Comparison of ENCODE assay signal across 16 cellular contexts in the genomic region with DNA sequence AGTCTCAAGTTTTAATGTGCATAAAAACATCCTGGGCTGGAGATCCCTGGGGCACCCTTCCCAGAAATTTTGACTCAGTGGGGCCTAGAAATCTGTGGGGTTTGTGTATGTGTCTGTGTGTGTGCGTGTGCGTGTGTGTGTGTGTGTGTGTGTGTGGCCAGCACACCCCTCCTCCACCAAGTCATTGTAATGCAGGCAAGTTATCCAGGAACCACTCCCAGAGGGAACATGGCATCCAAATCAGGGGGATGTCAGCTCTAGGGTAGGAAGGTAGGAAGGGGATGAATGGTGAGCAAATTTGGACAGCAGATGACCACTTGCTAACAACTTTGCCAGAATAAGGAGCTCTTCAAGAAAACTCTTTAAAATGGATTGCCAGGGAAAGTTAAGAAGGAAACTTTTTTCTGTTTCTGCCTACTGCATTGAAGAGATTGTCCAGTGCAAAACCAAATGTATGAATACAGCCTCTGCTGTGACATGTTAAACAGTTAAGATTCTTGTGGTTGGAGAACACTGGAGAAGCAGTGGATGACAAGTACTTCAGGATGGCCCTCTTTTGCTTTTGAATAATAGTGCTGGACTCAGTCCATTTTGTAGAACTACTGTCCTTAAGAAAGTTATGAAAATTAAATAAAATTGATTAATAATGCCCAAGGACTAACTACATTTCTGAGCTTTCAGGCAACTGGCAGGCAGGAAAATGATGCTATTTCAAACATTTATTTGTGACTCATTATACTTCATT. TPM values are rescaled to one million over a fixed set of nuclear protein-coding genes. Genes with fewer than 3 reads are reported as not detected.
DNase-seq lines count a peak whose midpoint lies in the region; ATAC-seq and TF ChIP-seq lines count a peak whose summit lies in the region.
"Had no signal": no experiment of that assay in that cellular context is flagged by ENCODE, and none has a peak within 500 bp of the region (broad histone marks: within the 10 kb centered on the region; RNA-seq: fewer than 3 reads in every experiment).

No MANE protein-coding gene starts in this region.

- H3K4me3 ChIP-seq in MG63, result no peak overlapping the region
- H3K4me3 ChIP-seq: left ventricle myocardium inferior had no signal

- TF ChIP-seq CTCF in osteocyte (IDR thresholded peaks at IDR 0.05) (no peak), progenitor cell of endocrine pancreas (IDR thresholded peaks at IDR 0.05; ENCODE audit: unreplicated experiment) (no peak)

- H3K27ac Mint-ChIP-seq in osteocyte (ENCODE audit: unreplicated experiment), result peak overlapping the region; percentile 25
- no peak overlapping the region for H3K27ac Mint-ChIP-seq in progenitor cell of endocrine pancreas
- no peak overlapping the region for H3K27ac Mint-ChIP-seq in activated CD8-positive, alpha-beta memory T cell treated with anti-CD3 and anti-CD28 coated beads, Interleukin-2, amount 10 ng/mL, durations not matched to agents 7 days and 5 days
- H3K27ac Mint-ChIP-seq: T-helper 1 cell treated with Interleukin-12 subunit alpha and Interleukin-12 subunit beta and Interleukin-4 antibody, amounts not matched to agents 30 μg/mL and 1 μg/mL, for 36 hours had no signal

- H3K9me3 Mint-ChIP-seq in osteocyte (ENCODE audit: unreplicated experiment), result no peaks in the 10 kb centered on the region
- H3K9me3 Mint-ChIP-seq in progenitor cell of endocrine pancreas (ENCODE audit: low read depth), result no peaks in the 10 kb centered on the region
- H3K9me3 Mint-ChIP-seq in activated CD8-positive, alpha-beta memory T cell treated with anti-CD3 and anti-CD28 coated beads, Interleukin-2, amount 10 ng/mL, durations not matched to agents 7 days and 5 days (ENCODE audit: low read depth), result no peaks in the 10 kb centered on the region
- H3K9me3 Mint-ChIP-seq: T-helper 1 cell treated with Interleukin-12 subunit alpha and Interleukin-12 subunit beta and Interleukin-4 antibody, amounts not matched to agents 30 μg/mL and 1 μg/mL, for 36 hours had no signal

- no peak for ATAC-seq in activated CD8-positive, alpha-beta memory T cell treated with anti-CD3 and anti-CD28 coated beads, Interleukin-2, amount 10 ng/mL, durations not matched to agents 7 days and 5 days

- H3K9me3 ChIP-seq in MG63, result no peaks in the 10 kb centered on the region
- H3K9me3 ChIP-seq: left ventricle myocardium inferior had no signal

- H3K36me3 ChIP-seq in MG63, result 0 out of 2 replicates have a peak, but pooled peaks cover 4% of the 10 kb centered on the region
- H3K36me3 ChIP-seq: left ventricle myocardium inferior had no signal

- H3K4me3 Mint-ChIP-seq in osteocyte (ENCODE audit: unreplicated experiment) (no peak overlapping the region), progenitor cell of endocrine pancreas (ENCODE audit: low read depth) (no peak overlapping the region)
- no peak overlapping the region for H3K4me3 Mint-ChIP-seq in activated CD8-positive, alpha-beta memory T cell treated with anti-CD3 and anti-CD28 coated beads, Interleukin-2, amount 10 ng/mL, durations not matched to agents 7 days and 5 days
- H3K4me3 Mint-ChIP-seq: T-helper 1 cell treated with Interleukin-12 subunit alpha and Interleukin-12 subunit beta and Interleukin-4 antibody, amounts not matched to agents 30 μg/mL and 1 μg/mL, for 36 hours had no signal

- peak; percentile 54 for DNase-seq in GM03348 (ENCODE audit: low spot score)
- peak; percentile 32 for DNase-seq in MG63
- DNase-seq in dedifferentiated amniotic fluid mesenchymal stem cell (ENCODE audit: extremely low spot score), result peak; percentile 56
- no peak for DNase-seq in osteocyte (ENCODE audit: extremely low spot score, unreplicated experiment)
- no peak for DNase-seq in central memory CD4-positive, alpha-beta T cell
- DNase-seq in progenitor cell of endocrine pancreas (ENCODE audit: low spot score, unreplicated experiment), result no peak
- DNase-seq in ACHN, result no peak
- DNase-seq in activated CD8-positive, alpha-beta memory T cell treated with anti-CD3 and anti-CD28 coated beads, Interleukin-2, amount 10 ng/mL, durations not matched to agents 7 days and 5 days, result no peak
- DNase-seq: activated CD4-positive, alpha-beta T cell treated with anti-CD3 and anti-CD28 coated beads, Interleukin-2, amount 50 U/mL, for 48 hours; activated effector memory CD4-positive, alpha-beta T cell treated with anti-CD3 and anti-CD28 coated beads, Interleukin-2, amount 50 U/mL, for 16 hours; cerebellar nuclear complex; left ventricle myocardium inferior; MV-4-11; NCI-H446; substantia nigra had no signal

- H3K27me3 ChIP-seq in MG63, result no peaks in the 10 kb centered on the region

- H3K27me3 Mint-ChIP-seq in osteocyte (ENCODE audit: unreplicated experiment) (no peaks in the 10 kb centered on the region), progenitor cell of endocrine pancreas (peaks cover 24% of the 10 kb centered on the region)
- no peaks in the 10 kb centered on the region for H3K27me3 Mint-ChIP-seq in activated CD8-positive, alpha-beta memory T cell treated with anti-CD3 and anti-CD28 coated beads, Interleukin-2, amount 10 ng/mL, durations not matched to agents 7 days and 5 days

- H3K4me1 Mint-ChIP-seq in osteocyte (ENCODE audit: unreplicated experiment) (peaks cover 43% of the 10 kb centered on the region), progenitor cell of endocrine pancreas (ENCODE audit: low read depth) (peaks cover 12% of the 10 kb centered on the region)
- H3K4me1 Mint-ChIP-seq in activated CD8-positive, alpha-beta memory T cell treated with anti-CD3 and anti-CD28 coated beads, Interleukin-2, amount 10 ng/mL, durations not matched to agents 7 days and 5 days, result peaks cover 66% of the 10 kb centered on the region

- peaks cover 2% of the 10 kb centered on the region for H3K36me3 Mint-ChIP-seq in osteocyte (ENCODE audit: unreplicated experiment)
- no peaks in the 10 kb centered on the region for H3K36me3 Mint-ChIP-seq in progenitor cell of endocrine pancreas (ENCODE audit: insufficient read depth)
- peaks cover 44% of the 10 kb centered on the region for H3K36me3 Mint-ChIP-seq in activated CD8-positive, alpha-beta memory T cell treated with anti-CD3 and anti-CD28 coated beads, Interleukin-2, amount 10 ng/mL, durations not matched to agents 7 days and 5 days

- CTCF ChIA-PET in activated CD8-positive, alpha-beta memory T cell treated with anti-CD3 and anti-CD28 coated beads, Interleukin-2, amount 10 ng/mL, durations not matched to agents 7 days and 5 days (lab: Charles Lee), result interaction anchor here (1.2 to 2.6 kb wide), 4 partner anchors 9 to 56 kb away, joined by 3 to 6 read pairs (median 5); no protein-coding TSS in a partner anchor

- in situ Hi-C loops in ACHN (cut with HindIII; ENCODE audit: low pct_ligation_motif_present, low pct_unique_long_range_greater_than_20kb, low sequenced_read_pairs), result no loop called here

RNA-seq across cellular contexts. Expression of gene STAMBPL1, which starts 12.3 kb away (rescaled TPM):
- 23.1 and 27.3 TPM in 2 replicates for total RNA-seq in MG63 (2014; rRNA removed; shearing (Covaris generic); ENCODE audit: low replicate concordance)
- total RNA-seq in osteocyte (4.5 and 4.8 TPM in 2 replicates), progenitor cell of endocrine pancreas (1.3 TPM in 2 replicates)
- total RNA-seq in activated CD8-positive, alpha-beta memory T cell treated with anti-CD3 and anti-CD28 coated beads, Interleukin-2, amount 10 ng/mL, durations not matched to agents 7 days and 5 days, result 10 to 100 TPM; 29.2 to 53.0 TPM

RNA-seq across cellular contexts. Expression of gene ANKRD22, which starts 40.8 kb away (rescaled TPM):
- total RNA-seq in MG63 (2014; rRNA removed; shearing (Covaris generic); ENCODE audit: low replicate concordance), result not detected in 2 replicates
- total RNA-seq in osteocyte (not detected in 2 replicates), progenitor cell of endocrine pancreas (0.18 TPM in 1 of 2 replicates, not detected in the other)
- total RNA-seq in activated CD8-positive, alpha-beta memory T cell treated with anti-CD3 and anti-CD28 coated beads, Interleukin-2, amount 10 ng/mL, durations not matched to agents 7 days and 5 days, result under 1 TPM in 1 of 2 experiments, not detected in 1; 0.37 TPM
- total RNA-seq: left ventricle myocardium inferior had no signal

Comparison
In these comparisons a context has a peak if more than half of its experiments do, and no peak if none do; other contexts are left out.
1. DNase-seq: peak in GM03348 (single experiment), MG63 (single experiment) and dedifferentiated amniotic fluid mesenchymal stem cell (single experiment); none in osteocyte (single experiment), central memory CD4-positive, alpha-beta T cell (single experiment), progenitor cell of endocrine pancreas (single experiment), ACHN (single experiment) and activated CD8-positive, alpha-beta memory T cell treated with anti-CD3 and anti-CD28 coated beads, Interleukin-2, amount 10 ng/mL, durations not matched to agents 7 days and 5 days (single experiment).